ENCODE assay signal across 10 cellular contexts in the genomic region with DNA sequence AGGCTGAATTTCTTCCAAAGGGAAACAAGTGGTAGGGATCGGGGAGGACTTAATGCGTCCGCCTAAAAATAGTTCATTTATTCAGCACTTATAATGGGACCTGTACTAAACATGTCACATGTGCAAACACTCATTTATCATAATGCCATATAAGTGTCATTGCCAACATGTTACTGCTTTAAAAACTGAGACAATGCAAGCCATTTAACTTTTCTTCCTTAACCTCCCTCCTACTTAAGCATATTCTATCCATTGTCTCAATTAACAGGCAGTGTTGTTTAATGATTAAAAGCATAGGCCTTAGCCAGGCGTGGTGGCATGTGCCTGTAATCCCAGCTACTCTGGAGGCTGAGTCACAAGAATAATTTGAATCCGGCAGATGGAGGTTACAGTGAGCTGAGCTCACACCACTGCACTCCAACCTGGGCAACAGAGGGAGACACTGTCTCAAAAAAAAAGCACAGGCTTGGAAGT. TPM values are rescaled to one million over a fixed set of nuclear protein-coding genes. Genes with fewer than 3 reads are reported as not detected.
A peak's percentile ranks its signal among the peaks of the same experiment; 100 is the strongest.
DNase-seq lines count a peak whose midpoint lies in the region; ATAC-seq and TF ChIP-seq lines count a peak whose summit lies in the region.
"Had no signal": no experiment of that assay in that cellular context is flagged by ENCODE, and none has a peak within 500 bp of the region (broad histone marks: within the 10 kb centered on the region; RNA-seq: fewer than 3 reads in every experiment).

No MANE protein-coding gene starts in this region.

- H3K4ac ChIP-seq in mesendoderm (ENCODE audit: low read depth, low read length), result no peak overlapping the region

- H3K18ac ChIP-seq in mesendoderm (ENCODE audit: low read length), result no peak overlapping the region

- H3K4me1 ChIP-seq in mammary epithelial cell (ENCODE audit: insufficient read depth, low read length) (peaks cover 9% of the 10 kb centered on the region), mesendoderm (ENCODE audit: control insufficient read depth, low read depth, low read length) (no peaks in the 10 kb centered on the region), thyroid gland (peaks cover 7 to 8% of the 10 kb centered on the region in 2 donors)

- no peak overlapping the region for H4K8ac ChIP-seq in mesendoderm (ENCODE audit: low read depth, low read length)

- H3K4me2 ChIP-seq in mammary epithelial cell (ENCODE audit: insufficient read depth, low read depth, low read length) (no peak overlapping the region), mesendoderm (ENCODE audit: low read length) (no peak overlapping the region)

- no peak overlapping the region for H2AFZ ChIP-seq in mammary epithelial cell (ENCODE audit: low read depth, low read length)

- H3K56ac ChIP-seq in mesendoderm (ENCODE audit: low read length), result no peak overlapping the region

- no peaks in the 10 kb centered on the region for H3K79me2 ChIP-seq in mammary epithelial cell (ENCODE audit: insufficient read depth, low read length)
- no peaks in the 10 kb centered on the region for H3K79me2 ChIP-seq in mesendoderm (ENCODE audit: control insufficient read depth, insufficient read depth, low read length)

- H3K9ac ChIP-seq in mammary epithelial cell (ENCODE audit: insufficient read depth, low read length) (no peak overlapping the region), mesendoderm (ENCODE audit: low read length) (no peak overlapping the region)

- H2BK120ac ChIP-seq in mesendoderm (ENCODE audit: low read depth, low read length), result no peak overlapping the region

- H2BK15ac ChIP-seq in mesendoderm (replicated peaks; ENCODE audit: low read depth), result no peak overlapping the region

- H3K27me3 ChIP-seq in mammary epithelial cell (ENCODE audit: insufficient read depth, low read length) (no peaks in the 10 kb centered on the region), mesendoderm (ENCODE audit: insufficient read depth, low read length, poor library complexity) (no peaks in the 10 kb centered on the region), thyroid gland (no peaks in the 10 kb centered on the region)

- no peak overlapping the region for H2BK5ac ChIP-seq in mesendoderm (ENCODE audit: low read length)

- WGBS in mammary epithelial cell (ENCODE audit: low coverage, missing lambda C conversion rate), result 74% methylated on average over 5 of the region's 5 CpGs
- no CpG with 5 or more reads among the region's 5 CpGs for whole genome bisulfite sequencing in mesendoderm (ENCODE audit: extremely low coverage, insufficient coverage, low lambda C conversion rate)
- 94 to 95% methylated on average over 5 of the region's 5 CpGs for WGBS in thyroid gland, 2 donors

- no peak overlapping the region for H3K4me3 ChIP-seq in mammary epithelial cell (replicated peaks in 1 of 3; ENCODE audit: insufficient read depth in 1 of 3, low read depth in 2 of 3, low read length in 3 of 3)
- H3K4me3 ChIP-seq in mesendoderm (ENCODE audit: low read length), result no peak overlapping the region
- no peak overlapping the region for H3K4me3 ChIP-seq in thyroid gland (replicated peaks in 1 of 3)

- BruUV-seq in mammary epithelial cell (replicated peaks; lab: Mats Ljungman, UMichigan), result no TSS peak

- H4K20me1 ChIP-seq in mammary epithelial cell (ENCODE audit: insufficient read depth, low read length), result no peaks in the 10 kb centered on the region

- intact Hi-C loops in mammary epithelial cell (cut with micrococcal nuclease), result loop anchor here (5.0 kb wide), 1 partner anchor 46 kb away; no protein-coding TSS in a partner anchor
- intact Hi-C loops in thyroid gland (cut with DNase I), result no loop called here

- H3K9me3 ChIP-seq in mammary epithelial cell (replicated peaks; ENCODE audit: insufficient read depth, low read length) (no peaks in the 10 kb centered on the region), thyroid gland (no peaks in the 10 kb centered on the region)

- ATAC-seq in GM19035 (IDR thresholded peaks at IDR 0.05; ENCODE audit: unreplicated experiment) (no peak), GM19328 (IDR thresholded peaks at IDR 0.05; ENCODE audit: unreplicated experiment) (no peak)

- no peak overlapping the region for H2AK5ac ChIP-seq in mesendoderm (ENCODE audit: low read length)

- no peak overlapping the region for H3K23ac ChIP-seq in mesendoderm (ENCODE audit: low read length)

- H3K79me1 ChIP-seq in mesendoderm (ENCODE audit: low read length), result no peaks in the 10 kb centered on the region

- dilution Hi-C loops in mammary epithelial cell (cut with HindIII; ENCODE audit: low sequenced_read_pairs), result no loop called here

- TF ChIP-seq CTCF in mammary epithelial cell (conservative IDR thresholded peaks at IDR 0.05 in 1 of 2, IDR thresholded peaks at IDR 0.05 in 1 of 2; ENCODE audit: extremely low read depth in 1 of 2, insufficient read depth in 1 of 2, low read depth in 1 of 2, low read length in 2 of 2), result peak in 1 of 2 donors; percentile 29
- no peak for TF ChIP-seq CTCF in thyroid gland (IDR thresholded peaks at IDR 0.05)

- peaks cover 21% of the 10 kb centered on the region for H3K36me3 ChIP-seq in mammary epithelial cell (ENCODE audit: insufficient read depth, low read length)
- peaks cover 3% of the 10 kb centered on the region for H3K36me3 ChIP-seq in mesendoderm (ENCODE audit: control insufficient read depth, insufficient read depth, low read length)
- peaks cover 0 to 5% of the 10 kb centered on the region in 2 donors for H3K36me3 ChIP-seq in thyroid gland

- CTCF ChIA-PET in mammary epithelial cell (lab: Charles Lee; ENCODE audit: low non-redundant PET), result interaction anchor here (0.6 kb wide), 1 partner anchor 407 kb away, joined by 4 read pairs; no protein-coding TSS in a partner anchor

- no peak for TF ChIP-seq POLR2A in thyroid gland (IDR thresholded peaks at IDR 0.05)

- no peak overlapping the region for H4K5ac ChIP-seq in mesendoderm (ENCODE audit: low read length)

- in situ Hi-C loops in Caki2 (cut with HindIII; ENCODE audit: low pct_unique_long_range_greater_than_20kb, low sequenced_read_pairs), result no loop called here
- in situ Hi-C loops in mammary epithelial cell (cut with MboI; ENCODE audit: low sequenced_read_pairs in 2 of 2), result no loop called here

- H3K27ac ChIP-seq in mammary epithelial cell (ENCODE audit: insufficient read depth, low read depth, low read length) (no peak overlapping the region), mesendoderm (ENCODE audit: low read depth, low read length) (no peak overlapping the region), thyroid gland (no peak overlapping the region)

- peak; percentile 79 for DNase-seq in Caki2 (ENCODE audit: low read depth)
- DNase-seq in M059J (ENCODE audit: low read depth), result peak; percentile 55
- peak; percentile 56 for DNase-seq in mammary epithelial cell
- peak; percentile 16 for DNase-seq in mesendoderm
- DNase-seq in ecto neural progenitor cell (ENCODE audit: low spot score), result no peak
- DNase-seq in thyroid gland, result no peak
- DNase-seq: activated CD4-positive, alpha-beta T cell treated with anti-CD3 and anti-CD28 coated beads, Interleukin-2, amount 50 U/mL, for 1 hour; Kasumi-1 had no signal

RNA-seq across cellular contexts. Expression of a gene that starts 13.5 kb away (rescaled TPM):
- 23.6 and 31.4 TPM in 2 replicates for total RNA-seq in Caki2 (2014; rRNA removed; shearing (Covaris generic); ENCODE audit: low replicate concordance)
- 70.3 and 74.2 TPM in 2 replicates for total RNA-seq in M059J (2014; rRNA removed; shearing (Covaris generic))
- 10 to 100 TPM; 72.1 to 72.8 TPM for total RNA-seq in mammary epithelial cell
- 30.9 TPM for polyA plus RNA-seq in mammary epithelial cell
- 55.6 TPM for polyA minus RNA-seq in mammary epithelial cell
- 99.3 TPM for polyA plus RNA-seq in mesendoderm (2013, experiment 1 of 2)
- polyA plus RNA-seq in mesendoderm (2013, experiment 2 of 2), result 96.9 TPM
- 100 to 1,000 TPM in 3 of 4 donors, 10 to 100 TPM in 1; 93.4 to 148 (median 106) TPM for total RNA-seq in thyroid gland

RNA-seq across cellular contexts. Expression of a gene that starts 49.6 kb away (rescaled TPM):
- total RNA-seq in Caki2 (2014; rRNA removed; shearing (Covaris generic); ENCODE audit: low replicate concordance), result 3.7 and 16.8 TPM in 2 replicates
- 19.0 and 31.5 TPM in 2 replicates for total RNA-seq in M059J (2014; rRNA removed; shearing (Covaris generic))
- total RNA-seq in mammary epithelial cell (10 to 100 TPM; 14.5 to 37.0 TPM), thyroid gland (10 to 100 TPM in 2 of 4 donors, 1 to 10 TPM in 2; 9.5 to 17.5 (median 10.7) TPM)
- 12.1 TPM for polyA plus RNA-seq in mammary epithelial cell
- polyA minus RNA-seq in mammary epithelial cell, result 17.0 TPM
- 48.3 TPM for polyA plus RNA-seq in mesendoderm (2013, experiment 1 of 2)
- 52.1 TPM for polyA plus RNA-seq in mesendoderm (2013, experiment 2 of 2)

Comparison
In these comparisons a context has a peak if more than half of its experiments do, and no peak if none do; other contexts are left out.
1. DNase-seq: peak in Caki2 (single experiment), M059J (single experiment), mammary epithelial cell (single experiment) and mesendoderm (single experiment); none in ecto neural progenitor cell (single experiment) and thyroid gland (0 of 2).